Comparison of ENCODE assay signal across 1 cellular context in the genomic region with DNA sequence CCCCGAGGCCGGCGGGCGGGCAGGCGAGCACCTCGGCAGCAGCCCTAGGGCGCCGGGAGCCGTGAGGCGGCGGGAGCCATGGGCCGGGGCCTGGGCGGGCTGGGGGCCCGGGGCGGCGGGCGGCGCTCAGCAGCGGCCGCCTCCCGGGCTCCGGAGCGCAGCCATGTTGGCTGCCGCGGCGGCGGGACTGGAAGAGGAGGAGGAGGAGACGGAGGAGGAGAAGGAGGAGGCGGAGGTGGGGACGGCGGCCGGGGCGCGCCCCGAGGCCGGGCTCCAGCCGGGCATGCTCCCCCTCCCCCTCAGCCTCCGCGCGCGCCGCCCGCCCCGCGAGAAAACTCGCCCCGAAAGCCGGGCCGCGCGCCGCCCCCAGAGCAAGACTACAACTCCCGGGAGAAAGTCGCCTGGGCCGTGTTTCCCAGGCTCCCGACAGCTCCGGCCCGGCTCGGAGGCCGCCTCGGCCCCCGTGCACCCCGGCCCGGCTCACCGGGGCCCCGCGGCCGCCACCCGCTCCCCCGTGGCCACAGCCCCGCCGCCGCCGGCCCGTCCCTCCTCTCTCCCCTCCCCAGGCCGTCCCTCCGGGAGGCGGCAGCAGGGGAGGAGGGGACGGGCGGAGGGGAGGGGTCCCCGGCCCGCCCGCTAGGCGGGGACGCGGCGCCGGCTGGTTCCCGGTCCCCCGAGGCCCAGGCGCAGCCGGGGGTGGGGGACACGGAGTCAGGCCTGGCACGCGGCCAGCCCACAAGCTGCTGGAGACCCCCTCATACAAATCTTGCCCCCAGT.
TF ChIP-seq lines count a peak whose summit lies in the region.

A gene with protein sequence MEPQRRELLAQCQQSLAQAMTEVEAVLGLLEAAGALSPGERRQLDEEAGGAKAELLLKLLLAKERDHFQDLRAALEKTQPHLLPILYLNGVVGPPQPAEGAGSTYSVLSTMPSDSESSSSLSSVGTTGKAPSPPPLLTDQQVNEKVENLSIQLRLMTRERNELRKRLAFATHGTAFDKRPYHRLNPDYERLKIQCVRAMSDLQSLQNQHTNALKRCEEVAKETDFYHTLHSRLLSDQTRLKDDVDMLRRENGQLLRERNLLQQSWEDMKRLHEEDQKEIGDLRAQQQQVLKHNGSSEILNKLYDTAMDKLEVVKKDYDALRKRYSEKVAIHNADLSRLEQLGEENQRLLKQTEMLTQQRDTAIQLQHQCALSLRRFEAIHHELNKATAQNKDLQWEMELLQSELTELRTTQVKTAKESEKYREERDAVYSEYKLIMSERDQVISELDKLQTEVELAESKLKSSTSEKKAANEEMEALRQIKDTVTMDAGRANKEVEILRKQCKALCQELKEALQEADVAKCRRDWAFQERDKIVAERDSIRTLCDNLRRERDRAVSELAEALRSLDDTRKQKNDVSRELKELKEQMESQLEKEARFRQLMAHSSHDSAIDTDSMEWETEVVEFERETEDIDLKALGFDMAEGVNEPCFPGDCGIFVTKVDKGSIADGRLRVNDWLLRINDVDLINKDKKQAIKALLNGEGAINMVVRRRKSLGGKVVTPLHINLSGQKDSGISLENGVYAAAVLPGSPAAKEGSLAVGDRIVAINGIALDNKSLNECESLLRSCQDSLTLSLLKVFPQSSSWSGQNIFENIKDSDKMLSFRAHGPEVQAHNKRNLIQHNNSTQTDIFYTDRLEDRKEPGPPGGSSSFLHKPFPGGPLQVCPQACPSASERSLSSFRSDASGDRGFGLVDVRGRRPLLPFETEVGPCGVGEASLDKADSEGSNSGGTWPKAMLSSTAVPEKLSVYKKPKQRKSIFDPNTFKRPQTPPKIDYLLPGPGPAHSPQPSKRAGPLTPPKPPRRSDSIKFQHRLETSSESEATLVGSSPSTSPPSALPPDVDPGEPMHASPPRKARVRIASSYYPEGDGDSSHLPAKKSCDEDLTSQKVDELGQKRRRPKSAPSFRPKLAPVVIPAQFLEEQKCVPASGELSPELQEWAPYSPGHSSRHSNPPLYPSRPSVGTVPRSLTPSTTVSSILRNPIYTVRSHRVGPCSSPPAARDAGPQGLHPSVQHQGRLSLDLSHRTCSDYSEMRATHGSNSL (N-terminal part only) (minus strand): TSS at position 190 of the 777 bp plus-strand sequence. CDS start 235 bp downstream, outside the sequence.

TF ChIP-seq in Ishikawa, 13 proteins besides CTCF, POLR2A, EP300 and RAD21 (continued from another document):
- TF ChIP-seq, protein P1, sequence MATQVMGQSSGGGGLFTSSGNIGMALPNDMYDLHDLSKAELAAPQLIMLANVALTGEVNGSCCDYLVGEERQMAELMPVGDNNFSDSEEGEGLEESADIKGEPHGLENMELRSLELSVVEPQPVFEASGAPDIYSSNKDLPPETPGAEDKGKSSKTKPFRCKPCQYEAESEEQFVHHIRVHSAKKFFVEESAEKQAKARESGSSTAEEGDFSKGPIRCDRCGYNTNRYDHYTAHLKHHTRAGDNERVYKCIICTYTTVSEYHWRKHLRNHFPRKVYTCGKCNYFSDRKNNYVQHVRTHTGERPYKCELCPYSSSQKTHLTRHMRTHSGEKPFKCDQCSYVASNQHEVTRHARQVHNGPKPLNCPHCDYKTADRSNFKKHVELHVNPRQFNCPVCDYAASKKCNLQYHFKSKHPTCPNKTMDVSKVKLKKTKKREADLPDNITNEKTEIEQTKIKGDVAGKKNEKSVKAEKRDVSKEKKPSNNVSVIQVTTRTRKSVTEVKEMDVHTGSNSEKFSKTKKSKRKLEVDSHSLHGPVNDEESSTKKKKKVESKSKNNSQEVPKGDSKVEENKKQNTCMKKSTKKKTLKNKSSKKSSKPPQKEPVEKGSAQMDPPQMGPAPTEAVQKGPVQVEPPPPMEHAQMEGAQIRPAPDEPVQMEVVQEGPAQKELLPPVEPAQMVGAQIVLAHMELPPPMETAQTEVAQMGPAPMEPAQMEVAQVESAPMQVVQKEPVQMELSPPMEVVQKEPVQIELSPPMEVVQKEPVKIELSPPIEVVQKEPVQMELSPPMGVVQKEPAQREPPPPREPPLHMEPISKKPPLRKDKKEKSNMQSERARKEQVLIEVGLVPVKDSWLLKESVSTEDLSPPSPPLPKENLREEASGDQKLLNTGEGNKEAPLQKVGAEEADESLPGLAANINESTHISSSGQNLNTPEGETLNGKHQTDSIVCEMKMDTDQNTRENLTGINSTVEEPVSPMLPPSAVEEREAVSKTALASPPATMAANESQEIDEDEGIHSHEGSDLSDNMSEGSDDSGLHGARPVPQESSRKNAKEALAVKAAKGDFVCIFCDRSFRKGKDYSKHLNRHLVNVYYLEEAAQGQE (IDR thresholded peaks at IDR 0.05; ENCODE audit: low read depth) = no peak
- TF ChIP-seq, protein P2, sequence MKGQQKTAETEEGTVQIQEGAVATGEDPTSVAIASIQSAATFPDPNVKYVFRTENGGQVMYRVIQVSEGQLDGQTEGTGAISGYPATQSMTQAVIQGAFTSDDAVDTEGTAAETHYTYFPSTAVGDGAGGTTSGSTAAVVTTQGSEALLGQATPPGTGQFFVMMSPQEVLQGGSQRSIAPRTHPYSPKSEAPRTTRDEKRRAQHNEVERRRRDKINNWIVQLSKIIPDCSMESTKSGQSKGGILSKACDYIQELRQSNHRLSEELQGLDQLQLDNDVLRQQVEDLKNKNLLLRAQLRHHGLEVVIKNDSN (IDR thresholded peaks at IDR 0.05) = no peak
- TF ChIP-seq ZBTB7A (IDR thresholded peaks at IDR 0.05; ENCODE audit: low read depth) (peak; percentile 99), NFIC (IDR thresholded peaks at IDR 0.05) (peak; percentile 60), FOXM1 (IDR thresholded peaks at IDR 0.05; ENCODE audit: borderline replicate concordance, low read depth) (no peak), EGR1 (IDR thresholded peaks at IDR 0.05) (peak; percentile 40), YY1 (IDR thresholded peaks at IDR 0.05; ENCODE audit: low read depth) (peak; percentile 89)
